In the genomic region with DNA sequence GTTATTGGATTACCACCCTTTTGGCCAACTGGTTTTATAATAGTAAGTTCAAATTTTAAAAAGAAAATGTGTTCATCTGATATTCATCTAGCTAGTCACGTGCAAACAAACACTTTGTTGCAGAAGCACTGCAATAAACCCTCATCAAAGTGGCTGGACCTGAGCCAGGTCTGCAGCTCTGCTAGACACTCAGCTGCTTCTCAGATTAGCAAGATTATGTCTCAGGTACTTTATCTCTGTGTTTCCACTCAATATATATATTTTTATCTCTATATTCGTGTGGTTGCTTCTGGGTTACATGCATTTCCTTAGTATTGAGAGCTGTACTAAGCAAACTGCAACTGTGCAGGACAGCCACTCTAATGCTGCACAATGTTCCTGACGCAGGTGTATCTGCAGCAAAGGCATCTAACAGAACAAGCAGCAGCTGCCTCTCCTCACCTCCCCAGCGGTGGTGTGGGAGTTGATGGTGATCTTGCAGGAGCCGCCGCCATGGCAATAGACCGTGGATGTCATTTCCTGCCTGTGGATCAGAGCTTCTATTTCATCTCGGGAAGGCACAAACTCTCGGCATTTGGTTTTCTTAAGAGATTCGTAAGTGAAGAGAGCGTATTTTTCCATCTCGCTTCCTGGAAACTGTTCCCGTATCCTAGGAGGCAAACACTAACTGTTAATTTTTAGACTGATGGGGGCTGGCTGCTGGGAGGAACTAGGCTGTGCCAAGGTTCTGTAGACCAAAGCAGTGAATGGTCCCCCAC, we compare ENCODE assay signal across 11 cellular contexts. TPM values are rescaled to one million over a fixed set of nuclear protein-coding genes. Genes with fewer than 3 reads are reported as not detected.
DNase-seq lines count a peak whose midpoint lies in the region; ATAC-seq, FAIRE-seq and TF ChIP-seq lines count a peak whose summit lies in the region.
"Had no signal": no experiment of that assay in that cellular context is flagged by ENCODE, and none has a peak within 500 bp of the region (broad histone marks: within the 10 kb centered on the region; RNA-seq: fewer than 3 reads in every experiment).

No MANE protein-coding gene starts in this region.

- intact Hi-C loops in Right ventricle myocardium inferior (cut with DNase I) = no loop called here

- no peak overlapping the region for H3K9ac ChIP-seq in keratinocyte (ENCODE audit: control insufficient read depth, extremely low read depth, insufficient read depth, low read length)
- H3K9ac ChIP-seq: BLaER1 treated with 17β-estradiol and CSF1 and Interleukin-3, amounts not matched to agents 10 nM and 100 nM had no signal

- H3K27me3 ChIP-seq in keratinocyte (ENCODE audit: control insufficient read depth, extremely low read depth, insufficient read depth, low read length) = no peaks in the 10 kb centered on the region
- H3K27me3 ChIP-seq: BLaER1 treated with 17β-estradiol and CSF1 and Interleukin-3, amounts not matched to agents 10 nM and 100 nM had no signal

- H3K36me3 ChIP-seq in keratinocyte (ENCODE audit: control insufficient read depth in 2 of 2, extremely low read depth in 1 of 2, insufficient read depth in 2 of 2, low read length in 2 of 2) = peaks cover 33 to 37% of the 10 kb centered on the region in 2 experiments
- H3K36me3 ChIP-seq: BLaER1 treated with 17β-estradiol and CSF1 and Interleukin-3, amounts not matched to agents 10 nM and 100 nM had no signal

- no peaks in the 10 kb centered on the region for H3K9me1 ChIP-seq in keratinocyte (ENCODE audit: control insufficient read depth, extremely low read depth, insufficient read depth, low read length)

- no peaks in the 10 kb centered on the region for H3K79me2 ChIP-seq in keratinocyte (ENCODE audit: control insufficient read depth, insufficient read depth, low read length)

- H3K9me3 ChIP-seq in keratinocyte (ENCODE audit: control insufficient read depth, low read depth, low read length) = no peaks in the 10 kb centered on the region
- H3K9me3 ChIP-seq: BLaER1 treated with 17β-estradiol and CSF1 and Interleukin-3, amounts not matched to agents 10 nM and 100 nM had no signal

- peak overlapping the region; percentile 47 for H3K27ac ChIP-seq in keratinocyte (ENCODE audit: control insufficient read depth, insufficient read depth, low read length)
- H3K27ac ChIP-seq: BLaER1 treated with 17β-estradiol and CSF1 and Interleukin-3, amounts not matched to agents 10 nM and 100 nM; HL-60 had no signal

- peaks cover 19% of the 10 kb centered on the region for H3K4me1 ChIP-seq in keratinocyte (ENCODE audit: control insufficient read depth, extremely low read depth, insufficient read depth, low read length)
- H3K4me1 ChIP-seq: BLaER1 treated with 17β-estradiol and CSF1 and Interleukin-3, amounts not matched to agents 10 nM and 100 nM had no signal

- ATAC-seq in Right ventricle myocardium inferior = no peak
- no peak for ATAC-seq in GM18868 (IDR thresholded peaks at IDR 0.05; ENCODE audit: unreplicated experiment)

- no peak overlapping the region for H3K4me3 ChIP-seq in keratinocyte (ENCODE audit: control insufficient read depth in 2 of 3, extremely low read depth in 1 of 3, insufficient read depth in 2 of 3, low read depth in 1 of 3, low read length in 3 of 3)
- H3K4me3 ChIP-seq: BLaER1 treated with 17β-estradiol and CSF1 and Interleukin-3, amounts not matched to agents 10 nM and 100 nM had no signal

- no peak for TF ChIP-seq CTCF in keratinocyte (optimal IDR thresholded peaks at IDR 0.05 in 1 of 3, IDR thresholded peaks at IDR 0.05 in 1 of 3, conservative IDR thresholded peaks at IDR 0.05 in 1 of 3; ENCODE audit: extremely low read depth in 1 of 3, insufficient read depth in 2 of 3, low read length in 3 of 3)

- no peak overlapping the region for H3K4me2 ChIP-seq in keratinocyte (ENCODE audit: control insufficient read depth, extremely low read depth, insufficient read depth, low read depth, low read length)
- H3K4me2 ChIP-seq: BLaER1 treated with 17β-estradiol and CSF1 and Interleukin-3, amounts not matched to agents 10 nM and 100 nM had no signal

- no peaks in the 10 kb centered on the region for H4K20me1 ChIP-seq in keratinocyte (ENCODE audit: control insufficient read depth, extremely low read depth, insufficient read depth, low read length)
- H4K20me1 ChIP-seq: BLaER1 treated with 17β-estradiol and CSF1 and Interleukin-3, amounts not matched to agents 10 nM and 100 nM had no signal

- dilution Hi-C loops in keratinocyte (cut with MboI; ENCODE audit: extremely low pct_ligation_motif_present, low sequenced_read_pairs) = no loop called here

- DNase-seq in Ammon's horn (ENCODE audit: low spot score) (peak; percentile 69), NCI-H1092 (lab: John Stamatoyannopoulos, UW) (peak; percentile 41), keratinocyte (ENCODE audit: low read depth, low spot score) (no peak), Right ventricle myocardium inferior (ENCODE audit: missing footprints) (no peak), HT-29 (ENCODE audit: low spot score) (no peak), NCI-H526 treated with DMSO at 0.1 percent for 48 hours (lab: John Stamatoyannopoulos, UW) (no peak)
- peak; percentile 47 for DNase-seq in activated CD4-positive, alpha-beta T cell treated with anti-CD3 and anti-CD28 coated beads, Interleukin-2, amount 50 U/mL, for 1 hour
- DNase-seq: trophoblast cell had no signal

- no peak overlapping the region for H2AFZ ChIP-seq in keratinocyte (ENCODE audit: control insufficient read depth, low read length)

- FAIRE-seq in keratinocyte (lab: Jason Lieb, UNC) = no peak

RNA-seq across cellular contexts. Expression of gene RETREG1, which starts 56.6 kb away (rescaled TPM):
- polyA plus RNA-seq in keratinocyte = 4.3 to 13.6 TPM (median 7.4 TPM) in 3 replicates
- polyA plus RNA-seq in keratinocyte (2011; ENCODE audit: low read depth) = 4.5 TPM
- 3.7 and 4.5 TPM in 2 replicates for polyA plus RNA-seq in keratinocyte (2011; cell fraction: cytosol; rRNA removed)
- 17.0 and 21.3 TPM in 2 replicates for polyA plus RNA-seq in keratinocyte (2011; cell fraction: nucleus; rRNA removed)
- 3.8 and 4.5 TPM in 2 replicates for polyA plus RNA-seq in keratinocyte (2012; ENCODE audit: low replicate concordance)
- polyA minus RNA-seq in keratinocyte = 0.92 to 13.9 TPM (median 3.6 TPM) in 3 replicates
- polyA minus RNA-seq in keratinocyte (2011; cell fraction: cytosol; rRNA and poly(A)+ RNA removed) = 6.5 TPM
- polyA minus RNA-seq in keratinocyte (2011; cell fraction: nucleus; rRNA and poly(A)+ RNA removed) = 10.4 and 23.0 TPM in 2 replicates
- total RNA-seq in Right ventricle myocardium inferior = 197 TPM
- total RNA-seq in HT-29 (2014; rRNA removed; shearing (Covaris generic)) = 0.83 and 1.6 TPM in 2 replicates

Comparison
In these comparisons a context has a peak if more than half of its experiments do, and no peak if none do; other contexts are left out.
1. DNase-seq: peak in Ammon's horn (single experiment), NCI-H1092 (single experiment) and activated CD4-positive, alpha-beta T cell treated with anti-CD3 and anti-CD28 coated beads, Interleukin-2, amount 50 U/mL, for 1 hour (single experiment); none in keratinocyte (single experiment), Right ventricle myocardium inferior (single experiment), HT-29 (single experiment) and NCI-H526 treated with DMSO at 0.1 percent for 48 hours (single experiment).
2. RNA of gene RETREG1, which starts 56.6 kb away (total RNA-seq): 197 TPM in Right ventricle myocardium inferior (single experiment); 0.83 to 1.6 TPM in HT-29; every median in the first group is over 10 times any median in the second.